In genomic region chr22:38956551-38956950, GRCh38 we compare ENCODE assay signal across 21 cellular contexts. TPM values are rescaled to one million over a fixed set of nuclear protein-coding genes. Genes with fewer than 3 reads are reported as not detected.
"Had no signal": no experiment of that assay in that cellular context is flagged by ENCODE, and none has a peak within 500 bp of the region (broad histone marks: within the 10 kb centered on the region; RNA-seq: fewer than 3 reads in every experiment).

No MANE protein-coding gene starts in this region.

- H3K4me3 Mint-ChIP-seq: activated T-helper 1 cell treated with anti-CD3 and anti-CD28 coated beads, Interleukin-12 subunit alpha, Interleukin-12 subunit beta, Interleukin-2, Interleukin-4 antibody, amounts not matched to agents 30 ng/mL and 10 ng/mL and 1 ng/mL, durations not matched to agents 14 hours and 24 hours and 36 hours; mesothelial cell of epicardium; T-cell had no signal

- H3K9me3 Mint-ChIP-seq: activated naive CD4-positive, alpha-beta T cell treated with anti-CD3 and anti-CD28 coated beads, Interleukin-2, amount 50 U/mL, for 24 hours; activated T-helper 1 cell treated with anti-CD3 and anti-CD28 coated beads, Interleukin-12 subunit alpha, Interleukin-12 subunit beta, Interleukin-2, Interleukin-4 antibody, amounts not matched to agents 30 ng/mL and 10 ng/mL and 1 ng/mL, durations not matched to agents 14 hours and 24 hours and 36 hours; mesothelial cell of epicardium; T-cell had no signal

- H3K27ac Mint-ChIP-seq: activated naive CD4-positive, alpha-beta T cell treated with anti-CD3 and anti-CD28 coated beads, Interleukin-2, amount 50 U/mL, for 24 hours; mesothelial cell of epicardium; progenitor cell of endocrine pancreas; T-cell had no signal

- DNase-seq: activated CD4-positive, alpha-beta T cell treated with anti-CD3 and anti-CD28 coated beads, Interleukin-2, amount 50 U/mL, for 4 hours; activated T-cell treated with anti-CD3 and anti-CD28 coated beads for 4 hours; amygdala; foreskin melanocyte; glutamatergic neuron; hippocampal formation; stimulated activated CD4-positive, alpha-beta T cell treated with anti-CD3 and anti-CD28 coated beads, Interleukin-2, amount 100 ng/mL, for 24 hours; stimulated activated naive CD8-positive, alpha-beta T cell treated with anti-CD3 and anti-CD28 coated beads, Interleukin-15, Interleukin-2, amounts not matched to agents 100 U/mL and 50 U/mL, for 24 hours; substantia nigra; T-cell; uterus had no signal

- H3K9me3 ChIP-seq: tibial artery, uterus had no signal

- ATAC-seq: SK-N-SH treated with all-trans-retinoic acid at 6 μM for 48 hours; stimulated activated naive CD8-positive, alpha-beta T cell treated with anti-CD3 and anti-CD28 coated beads, Interleukin-15, Interleukin-2, amounts not matched to agents 100 U/mL and 50 U/mL, for 24 hours; T-cell had no signal

- H3K27me3 Mint-ChIP-seq: activated naive CD4-positive, alpha-beta T cell treated with anti-CD3 and anti-CD28 coated beads, Interleukin-2, amount 50 U/mL, for 24 hours had no signal

- H3K36me3 Mint-ChIP-seq: activated naive CD4-positive, alpha-beta T cell treated with anti-CD3 and anti-CD28 coated beads, Interleukin-2, amount 50 U/mL, for 24 hours; mesothelial cell of epicardium; T-cell had no signal

RNA-seq across cellular contexts. Expression of gene APOBEC3A, which starts 0.9 kb away (rescaled TPM):
- total RNA-seq: activated CD8-positive, alpha-beta memory T cell treated with anti-CD3 and anti-CD28 coated beads for 36 hours; activated T-helper 1 cell treated with anti-CD3 and anti-CD28 coated beads, Interleukin-12 subunit alpha, Interleukin-12 subunit beta, Interleukin-2, Interleukin-4 antibody, amounts not matched to agents 30 ng/mL and 10 ng/mL and 1 ng/mL, durations not matched to agents 14 hours and 24 hours and 36 hours; cardiac muscle cell; lung microvascular endothelial cell; mesothelial cell of epicardium; osteoblast; progenitor cell of endocrine pancreas; T-cell; uterus had no signal
